In the genomic region with DNA sequence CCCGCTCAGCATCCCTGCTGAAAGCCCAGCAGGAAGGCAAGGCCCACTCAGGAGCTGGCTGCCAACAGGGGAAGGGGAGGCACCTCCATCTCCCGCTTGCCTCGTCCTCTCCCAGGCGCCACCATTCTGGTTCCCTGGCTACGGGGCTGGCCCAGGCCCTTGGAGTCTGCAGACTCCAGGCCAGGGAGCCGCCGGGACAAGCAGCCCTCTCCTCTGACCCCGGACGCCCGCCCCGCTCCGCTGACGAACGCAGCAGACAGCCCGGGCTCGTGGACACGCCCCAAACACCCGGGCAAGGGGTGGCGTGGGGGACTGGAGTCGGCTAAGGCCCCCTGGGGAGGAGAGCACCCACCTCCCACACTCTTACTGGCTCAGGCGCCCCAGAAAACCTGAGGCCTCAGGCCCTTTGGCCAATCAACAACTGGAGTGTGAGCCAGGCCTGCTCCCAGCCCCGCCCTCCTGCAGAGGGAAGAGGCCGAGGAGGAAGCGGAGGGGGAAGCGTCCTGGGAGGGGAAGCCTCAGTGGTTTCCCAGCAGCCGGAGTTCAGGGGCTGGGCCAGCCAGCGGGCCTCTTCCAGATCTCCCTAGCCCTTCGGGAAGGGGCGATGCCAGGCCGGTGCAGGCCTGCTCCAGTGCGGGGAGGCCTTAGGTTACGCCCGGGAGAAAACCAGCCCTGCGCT, we compare ENCODE assay signal across 1 cellular context.
TF ChIP-seq lines count a peak whose summit lies in the region.

No MANE protein-coding gene starts in this region.

TF ChIP-seq in WTC11, 78 proteins besides CTCF, POLR2A, EP300 and RAD21 (continued from another document and continues in another):
- TF ChIP-seq, protein P1, sequence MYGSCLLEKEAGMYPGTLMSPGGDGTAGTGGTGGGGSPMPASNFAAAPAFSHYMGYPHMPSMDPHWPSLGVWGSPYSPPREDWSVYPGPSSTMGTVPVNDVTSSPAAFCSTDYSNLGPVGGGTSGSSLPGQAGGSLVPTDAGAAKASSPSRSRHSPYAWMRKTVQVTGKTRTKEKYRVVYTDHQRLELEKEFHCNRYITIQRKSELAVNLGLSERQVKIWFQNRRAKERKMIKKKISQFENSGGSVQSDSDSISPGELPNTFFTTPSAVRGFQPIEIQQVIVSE (CRISPR knock-in tag; IDR thresholded peaks at IDR 0.05; ENCODE audit: borderline replicate concordance): no peak
- TF ChIP-seq FOXK1 (CRISPR knock-in tag; IDR thresholded peaks at IDR 0.05) (no peak; the same call in 1 of the 2 replicates), OVOL2 (CRISPR knock-in tag; IDR thresholded peaks at IDR 0.05; ENCODE audit: borderline replicate concordance) (no peak), ZNF121 (CRISPR knock-in tag; IDR thresholded peaks at IDR 0.05) (no peak), SOX15 (CRISPR knock-in tag; IDR thresholded peaks at IDR 0.05) (no peak), NFE2L1 (CRISPR knock-in tag; IDR thresholded peaks at IDR 0.05) (no peak), EMX1 (CRISPR knock-in tag; IDR thresholded peaks at IDR 0.05) (no peak), ZNF263 (CRISPR knock-in tag; IDR thresholded peaks at IDR 0.05; ENCODE audit: low read depth) (no peak; the same call in 1 of the 2 replicates), CREB1 (CRISPR knock-in tag; IDR thresholded peaks at IDR 0.05) (no peak), MYBL2 (CRISPR knock-in tag; IDR thresholded peaks at IDR 0.05) (no peak), ESRRA (CRISPR knock-in tag; IDR thresholded peaks at IDR 0.05; ENCODE audit: borderline replicate concordance) (no peak), GABPB1 (CRISPR knock-in tag; IDR thresholded peaks at IDR 0.05) (no peak), ZNF396 (CRISPR knock-in tag; IDR thresholded peaks at IDR 0.05; ENCODE audit: borderline replicate concordance) (no peak), NR3C1 (CRISPR knock-in tag; conservative IDR thresholded peaks at IDR 0.05; ENCODE audit: low read depth) (no peak), ZNF138 (CRISPR knock-in tag; conservative IDR thresholded peaks at IDR 0.05) (no peak), NFYB (CRISPR knock-in tag; conservative IDR thresholded peaks at IDR 0.05; ENCODE audit: low read depth) (peak; percentile 65), NR1H2 (CRISPR knock-in tag; IDR thresholded peaks at IDR 0.05) (no peak), TP53 (CRISPR knock-in tag; IDR thresholded peaks at IDR 0.05) (no peak), IRF2 (CRISPR knock-in tag; IDR thresholded peaks at IDR 0.05; ENCODE audit: borderline replicate concordance, low read depth) (no peak), ZNF232 (CRISPR knock-in tag; IDR thresholded peaks at IDR 0.05) (0 out of 2 replicates have a peak, but pooled peaks have one; percentile 55), TCF7 (CRISPR knock-in tag; IDR thresholded peaks at IDR 0.05; ENCODE audit: low read depth) (no peak), NR2C2 (CRISPR knock-in tag; IDR thresholded peaks at IDR 0.05) (no peak), PRRX2 (CRISPR knock-in tag; IDR thresholded peaks at IDR 0.05) (no peak), ETV6 (CRISPR knock-in tag; IDR thresholded peaks at IDR 0.05) (peak; percentile 65; the same call in 1 of the 2 replicates), NFATC4 (CRISPR knock-in tag; IDR thresholded peaks at IDR 0.05) (no peak), GRHL2 (CRISPR knock-in tag; IDR thresholded peaks at IDR 0.05; ENCODE audit: insufficient replicate concordance, severe bottlenecking) (no peak)
- TF ChIP-seq, protein P2, sequence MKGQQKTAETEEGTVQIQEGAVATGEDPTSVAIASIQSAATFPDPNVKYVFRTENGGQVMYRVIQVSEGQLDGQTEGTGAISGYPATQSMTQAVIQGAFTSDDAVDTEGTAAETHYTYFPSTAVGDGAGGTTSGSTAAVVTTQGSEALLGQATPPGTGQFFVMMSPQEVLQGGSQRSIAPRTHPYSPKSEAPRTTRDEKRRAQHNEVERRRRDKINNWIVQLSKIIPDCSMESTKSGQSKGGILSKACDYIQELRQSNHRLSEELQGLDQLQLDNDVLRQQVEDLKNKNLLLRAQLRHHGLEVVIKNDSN (CRISPR knock-in tag; IDR thresholded peaks at IDR 0.05): no peak
- TF ChIP-seq, protein P3, sequence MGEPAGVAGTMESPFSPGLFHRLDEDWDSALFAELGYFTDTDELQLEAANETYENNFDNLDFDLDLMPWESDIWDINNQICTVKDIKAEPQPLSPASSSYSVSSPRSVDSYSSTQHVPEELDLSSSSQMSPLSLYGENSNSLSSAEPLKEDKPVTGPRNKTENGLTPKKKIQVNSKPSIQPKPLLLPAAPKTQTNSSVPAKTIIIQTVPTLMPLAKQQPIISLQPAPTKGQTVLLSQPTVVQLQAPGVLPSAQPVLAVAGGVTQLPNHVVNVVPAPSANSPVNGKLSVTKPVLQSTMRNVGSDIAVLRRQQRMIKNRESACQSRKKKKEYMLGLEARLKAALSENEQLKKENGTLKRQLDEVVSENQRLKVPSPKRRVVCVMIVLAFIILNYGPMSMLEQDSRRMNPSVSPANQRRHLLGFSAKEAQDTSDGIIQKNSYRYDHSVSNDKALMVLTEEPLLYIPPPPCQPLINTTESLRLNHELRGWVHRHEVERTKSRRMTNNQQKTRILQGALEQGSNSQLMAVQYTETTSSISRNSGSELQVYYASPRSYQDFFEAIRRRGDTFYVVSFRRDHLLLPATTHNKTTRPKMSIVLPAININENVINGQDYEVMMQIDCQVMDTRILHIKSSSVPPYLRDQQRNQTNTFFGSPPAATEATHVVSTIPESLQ (CRISPR knock-in tag; IDR thresholded peaks at IDR 0.05): no peak
- TF ChIP-seq, protein P4, sequence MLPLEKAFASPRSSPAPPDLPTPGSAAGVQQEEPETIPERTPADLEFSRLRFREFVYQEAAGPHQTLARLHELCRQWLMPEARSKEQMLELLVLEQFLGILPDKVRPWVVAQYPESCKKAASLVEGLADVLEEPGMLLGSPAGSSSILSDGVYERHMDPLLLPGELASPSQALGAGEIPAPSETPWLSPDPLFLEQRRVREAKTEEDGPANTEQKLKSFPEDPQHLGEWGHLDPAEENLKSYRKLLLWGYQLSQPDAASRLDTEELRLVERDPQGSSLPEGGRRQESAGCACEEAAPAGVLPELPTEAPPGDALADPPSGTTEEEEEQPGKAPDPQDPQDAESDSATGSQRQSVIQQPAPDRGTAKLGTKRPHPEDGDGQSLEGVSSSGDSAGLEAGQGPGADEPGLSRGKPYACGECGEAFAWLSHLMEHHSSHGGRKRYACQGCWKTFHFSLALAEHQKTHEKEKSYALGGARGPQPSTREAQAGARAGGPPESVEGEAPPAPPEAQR (CRISPR knock-in tag; IDR thresholded peaks at IDR 0.05): no peak
- TF ChIP-seq, protein P5, sequence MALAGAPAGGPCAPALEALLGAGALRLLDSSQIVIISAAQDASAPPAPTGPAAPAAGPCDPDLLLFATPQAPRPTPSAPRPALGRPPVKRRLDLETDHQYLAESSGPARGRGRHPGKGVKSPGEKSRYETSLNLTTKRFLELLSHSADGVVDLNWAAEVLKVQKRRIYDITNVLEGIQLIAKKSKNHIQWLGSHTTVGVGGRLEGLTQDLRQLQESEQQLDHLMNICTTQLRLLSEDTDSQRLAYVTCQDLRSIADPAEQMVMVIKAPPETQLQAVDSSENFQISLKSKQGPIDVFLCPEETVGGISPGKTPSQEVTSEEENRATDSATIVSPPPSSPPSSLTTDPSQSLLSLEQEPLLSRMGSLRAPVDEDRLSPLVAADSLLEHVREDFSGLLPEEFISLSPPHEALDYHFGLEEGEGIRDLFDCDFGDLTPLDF (CRISPR knock-in tag; IDR thresholded peaks at IDR 0.05): no peak
- TF ChIP-seq, protein P6, sequence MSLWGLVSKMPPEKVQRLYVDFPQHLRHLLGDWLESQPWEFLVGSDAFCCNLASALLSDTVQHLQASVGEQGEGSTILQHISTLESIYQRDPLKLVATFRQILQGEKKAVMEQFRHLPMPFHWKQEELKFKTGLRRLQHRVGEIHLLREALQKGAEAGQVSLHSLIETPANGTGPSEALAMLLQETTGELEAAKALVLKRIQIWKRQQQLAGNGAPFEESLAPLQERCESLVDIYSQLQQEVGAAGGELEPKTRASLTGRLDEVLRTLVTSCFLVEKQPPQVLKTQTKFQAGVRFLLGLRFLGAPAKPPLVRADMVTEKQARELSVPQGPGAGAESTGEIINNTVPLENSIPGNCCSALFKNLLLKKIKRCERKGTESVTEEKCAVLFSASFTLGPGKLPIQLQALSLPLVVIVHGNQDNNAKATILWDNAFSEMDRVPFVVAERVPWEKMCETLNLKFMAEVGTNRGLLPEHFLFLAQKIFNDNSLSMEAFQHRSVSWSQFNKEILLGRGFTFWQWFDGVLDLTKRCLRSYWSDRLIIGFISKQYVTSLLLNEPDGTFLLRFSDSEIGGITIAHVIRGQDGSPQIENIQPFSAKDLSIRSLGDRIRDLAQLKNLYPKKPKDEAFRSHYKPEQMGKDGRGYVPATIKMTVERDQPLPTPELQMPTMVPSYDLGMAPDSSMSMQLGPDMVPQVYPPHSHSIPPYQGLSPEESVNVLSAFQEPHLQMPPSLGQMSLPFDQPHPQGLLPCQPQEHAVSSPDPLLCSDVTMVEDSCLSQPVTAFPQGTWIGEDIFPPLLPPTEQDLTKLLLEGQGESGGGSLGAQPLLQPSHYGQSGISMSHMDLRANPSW (CRISPR knock-in tag; conservative IDR thresholded peaks at IDR 0.05; ENCODE audit: low read depth): no peak
- TF ChIP-seq, protein P7, sequence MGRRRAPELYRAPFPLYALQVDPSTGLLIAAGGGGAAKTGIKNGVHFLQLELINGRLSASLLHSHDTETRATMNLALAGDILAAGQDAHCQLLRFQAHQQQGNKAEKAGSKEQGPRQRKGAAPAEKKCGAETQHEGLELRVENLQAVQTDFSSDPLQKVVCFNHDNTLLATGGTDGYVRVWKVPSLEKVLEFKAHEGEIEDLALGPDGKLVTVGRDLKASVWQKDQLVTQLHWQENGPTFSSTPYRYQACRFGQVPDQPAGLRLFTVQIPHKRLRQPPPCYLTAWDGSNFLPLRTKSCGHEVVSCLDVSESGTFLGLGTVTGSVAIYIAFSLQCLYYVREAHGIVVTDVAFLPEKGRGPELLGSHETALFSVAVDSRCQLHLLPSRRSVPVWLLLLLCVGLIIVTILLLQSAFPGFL (CRISPR knock-in tag; IDR thresholded peaks at IDR 0.05; ENCODE audit: borderline replicate concordance): no peak
- TF ChIP-seq, protein P8, sequence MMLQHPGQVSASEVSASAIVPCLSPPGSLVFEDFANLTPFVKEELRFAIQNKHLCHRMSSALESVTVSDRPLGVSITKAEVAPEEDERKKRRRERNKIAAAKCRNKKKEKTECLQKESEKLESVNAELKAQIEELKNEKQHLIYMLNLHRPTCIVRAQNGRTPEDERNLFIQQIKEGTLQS (CRISPR knock-in tag; conservative IDR thresholded peaks at IDR 0.05): no peak
- TF ChIP-seq, protein P9, sequence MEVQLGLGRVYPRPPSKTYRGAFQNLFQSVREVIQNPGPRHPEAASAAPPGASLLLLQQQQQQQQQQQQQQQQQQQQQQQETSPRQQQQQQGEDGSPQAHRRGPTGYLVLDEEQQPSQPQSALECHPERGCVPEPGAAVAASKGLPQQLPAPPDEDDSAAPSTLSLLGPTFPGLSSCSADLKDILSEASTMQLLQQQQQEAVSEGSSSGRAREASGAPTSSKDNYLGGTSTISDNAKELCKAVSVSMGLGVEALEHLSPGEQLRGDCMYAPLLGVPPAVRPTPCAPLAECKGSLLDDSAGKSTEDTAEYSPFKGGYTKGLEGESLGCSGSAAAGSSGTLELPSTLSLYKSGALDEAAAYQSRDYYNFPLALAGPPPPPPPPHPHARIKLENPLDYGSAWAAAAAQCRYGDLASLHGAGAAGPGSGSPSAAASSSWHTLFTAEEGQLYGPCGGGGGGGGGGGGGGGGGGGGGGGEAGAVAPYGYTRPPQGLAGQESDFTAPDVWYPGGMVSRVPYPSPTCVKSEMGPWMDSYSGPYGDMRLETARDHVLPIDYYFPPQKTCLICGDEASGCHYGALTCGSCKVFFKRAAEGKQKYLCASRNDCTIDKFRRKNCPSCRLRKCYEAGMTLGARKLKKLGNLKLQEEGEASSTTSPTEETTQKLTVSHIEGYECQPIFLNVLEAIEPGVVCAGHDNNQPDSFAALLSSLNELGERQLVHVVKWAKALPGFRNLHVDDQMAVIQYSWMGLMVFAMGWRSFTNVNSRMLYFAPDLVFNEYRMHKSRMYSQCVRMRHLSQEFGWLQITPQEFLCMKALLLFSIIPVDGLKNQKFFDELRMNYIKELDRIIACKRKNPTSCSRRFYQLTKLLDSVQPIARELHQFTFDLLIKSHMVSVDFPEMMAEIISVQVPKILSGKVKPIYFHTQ (CRISPR knock-in tag; IDR thresholded peaks at IDR 0.05): no peak
- TF ChIP-seq, protein P10, sequence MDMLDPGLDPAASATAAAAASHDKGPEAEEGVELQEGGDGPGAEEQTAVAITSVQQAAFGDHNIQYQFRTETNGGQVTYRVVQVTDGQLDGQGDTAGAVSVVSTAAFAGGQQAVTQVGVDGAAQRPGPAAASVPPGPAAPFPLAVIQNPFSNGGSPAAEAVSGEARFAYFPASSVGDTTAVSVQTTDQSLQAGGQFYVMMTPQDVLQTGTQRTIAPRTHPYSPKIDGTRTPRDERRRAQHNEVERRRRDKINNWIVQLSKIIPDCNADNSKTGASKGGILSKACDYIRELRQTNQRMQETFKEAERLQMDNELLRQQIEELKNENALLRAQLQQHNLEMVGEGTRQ (CRISPR knock-in tag; IDR thresholded peaks at IDR 0.05): 0 out of 2 replicates have a peak, but pooled peaks have one; percentile 20
- TF ChIP-seq, protein P11, sequence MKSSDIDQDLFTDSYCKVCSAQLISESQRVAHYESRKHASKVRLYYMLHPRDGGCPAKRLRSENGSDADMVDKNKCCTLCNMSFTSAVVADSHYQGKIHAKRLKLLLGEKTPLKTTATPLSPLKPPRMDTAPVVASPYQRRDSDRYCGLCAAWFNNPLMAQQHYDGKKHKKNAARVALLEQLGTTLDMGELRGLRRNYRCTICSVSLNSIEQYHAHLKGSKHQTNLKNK (CRISPR knock-in tag; IDR thresholded peaks at IDR 0.05): no peak
- TF ChIP-seq, protein P12, sequence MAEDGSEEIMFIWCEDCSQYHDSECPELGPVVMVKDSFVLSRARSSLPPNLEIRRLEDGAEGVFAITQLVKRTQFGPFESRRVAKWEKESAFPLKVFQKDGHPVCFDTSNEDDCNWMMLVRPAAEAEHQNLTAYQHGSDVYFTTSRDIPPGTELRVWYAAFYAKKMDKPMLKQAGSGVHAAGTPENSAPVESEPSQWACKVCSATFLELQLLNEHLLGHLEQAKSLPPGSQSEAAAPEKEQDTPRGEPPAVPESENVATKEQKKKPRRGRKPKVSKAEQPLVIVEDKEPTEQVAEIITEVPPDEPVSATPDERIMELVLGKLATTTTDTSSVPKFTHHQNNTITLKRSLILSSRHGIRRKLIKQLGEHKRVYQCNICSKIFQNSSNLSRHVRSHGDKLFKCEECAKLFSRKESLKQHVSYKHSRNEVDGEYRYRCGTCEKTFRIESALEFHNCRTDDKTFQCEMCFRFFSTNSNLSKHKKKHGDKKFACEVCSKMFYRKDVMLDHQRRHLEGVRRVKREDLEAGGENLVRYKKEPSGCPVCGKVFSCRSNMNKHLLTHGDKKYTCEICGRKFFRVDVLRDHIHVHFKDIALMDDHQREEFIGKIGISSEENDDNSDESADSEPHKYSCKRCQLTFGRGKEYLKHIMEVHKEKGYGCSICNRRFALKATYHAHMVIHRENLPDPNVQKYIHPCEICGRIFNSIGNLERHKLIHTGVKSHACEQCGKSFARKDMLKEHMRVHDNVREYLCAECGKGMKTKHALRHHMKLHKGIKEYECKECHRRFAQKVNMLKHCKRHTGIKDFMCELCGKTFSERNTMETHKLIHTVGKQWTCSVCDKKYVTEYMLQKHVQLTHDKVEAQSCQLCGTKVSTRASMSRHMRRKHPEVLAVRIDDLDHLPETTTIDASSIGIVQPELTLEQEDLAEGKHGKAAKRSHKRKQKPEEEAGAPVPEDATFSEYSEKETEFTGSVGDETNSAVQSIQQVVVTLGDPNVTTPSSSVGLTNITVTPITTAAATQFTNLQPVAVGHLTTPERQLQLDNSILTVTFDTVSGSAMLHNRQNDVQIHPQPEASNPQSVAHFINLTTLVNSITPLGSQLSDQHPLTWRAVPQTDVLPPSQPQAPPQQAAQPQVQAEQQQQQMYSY (CRISPR knock-in tag; IDR thresholded peaks at IDR 0.05): peak; percentile 65
- TF ChIP-seq, protein P13, sequence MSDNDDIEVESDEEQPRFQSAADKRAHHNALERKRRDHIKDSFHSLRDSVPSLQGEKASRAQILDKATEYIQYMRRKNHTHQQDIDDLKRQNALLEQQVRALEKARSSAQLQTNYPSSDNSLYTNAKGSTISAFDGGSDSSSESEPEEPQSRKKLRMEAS (CRISPR knock-in tag; IDR thresholded peaks at IDR 0.05): peak; percentile 61; the same call in 1 of the 2 replicates
